In genomic region chr9:33163433-33164137, GRCh38 we compare ENCODE assay signal across 9 cellular contexts. TPM values are rescaled to one million over a fixed set of nuclear protein-coding genes. Genes with fewer than 3 reads are reported as not detected.
A peak's percentile ranks its signal among the peaks of the same experiment; 100 is the strongest.
DNase-seq lines count a peak whose midpoint lies in the region; ATAC-seq and TF ChIP-seq lines count a peak whose summit lies in the region.
"Had no signal": no experiment of that assay in that cellular context is flagged by ENCODE, and none has a peak within 500 bp of the region (broad histone marks: within the 10 kb centered on the region; RNA-seq: fewer than 3 reads in every experiment).

No MANE protein-coding gene starts in this region.

- H3K27me3 ChIP-seq in heart left ventricle (no peaks in the 10 kb centered on the region), body of pancreas (no peaks in the 10 kb centered on the region), muscle layer of colon (ENCODE audit: control insufficient read depth in 1 of 2, insufficient read depth in 2 of 2, low read length in 2 of 2) (no peaks in the 10 kb centered on the region), upper lobe of left lung (no peaks in the 10 kb centered on the region)

- WGBS in heart left ventricle, 4 donors, result 72 to 74% (median 72%) methylated on average over 7 to 8 of the region's 8 CpGs
- 50 to 70% methylated on average over 2 to 8 of the region's 8 CpGs for WGBS in body of pancreas, 2 donors
- 75 to 80% methylated on average over 8 of the region's 8 CpGs for WGBS in upper lobe of left lung, 2 donors

- H3K9ac ChIP-seq in muscle layer of colon (ENCODE audit: low read length), result peak overlapping the region; percentile 4

- intact Hi-C loops in heart left ventricle (cut with DNase I) (loop anchor here in 4 of 10 donors (5.0 to 10.0 kb wide), 2 partner anchors 36 to 59 kb away; no protein-coding TSS in a partner anchor), left cardiac atrium (cut with DNase I) (loop anchor here (5.0 to 10.0 kb wide), 2 partner anchors 36 to 59 kb away; no protein-coding TSS in a partner anchor), body of pancreas (cut with DNase I) (no loop called here)

- ATAC-seq in heart left ventricle, result no peak
- ATAC-seq in left cardiac atrium, result no peak
- ATAC-seq in body of pancreas, result no peak
- no peak for ATAC-seq in upper lobe of left lung (ENCODE audit: low FRiP score in 2 of 2)
- ATAC-seq in HG03139 (IDR thresholded peaks at IDR 0.05; ENCODE audit: unreplicated experiment), result no peak
- no peak for ATAC-seq in GM19455 (IDR thresholded peaks at IDR 0.05; ENCODE audit: unreplicated experiment)
- no peak for ATAC-seq in GM19328 (IDR thresholded peaks at IDR 0.05; ENCODE audit: unreplicated experiment)
- ATAC-seq: HCT116 had no signal

- TF ChIP-seq CTCF in heart left ventricle (IDR thresholded peaks at IDR 0.05) (no peak), body of pancreas (IDR thresholded peaks at IDR 0.05) (no peak), upper lobe of left lung (IDR thresholded peaks at IDR 0.05) (no peak)

- no peak for TF ChIP-seq EP300 in upper lobe of left lung (IDR thresholded peaks at IDR 0.05)

- H3K27ac ChIP-seq in heart left ventricle (peak overlapping the region; percentile 96 to 100 (median 99)), body of pancreas (peak overlapping the region; percentile 81 to 94 (median 82)), muscle layer of colon (ENCODE audit: low read depth, low read length) (peak overlapping the region; percentile 60), upper lobe of left lung (peak overlapping the region; percentile 97 to 99 (median 98))

- TF ChIP-seq POLR2A in heart left ventricle (IDR thresholded peaks at IDR 0.05), result no peak
- no peak for TF ChIP-seq POLR2A in body of pancreas (IDR thresholded peaks at IDR 0.05)
- no peak for TF ChIP-seq POLR2A in upper lobe of left lung (IDR thresholded peaks at IDR 0.05)

- H3K36me3 ChIP-seq in heart left ventricle (no peaks in the 10 kb centered on the region), body of pancreas (replicated peaks in 1 of 2; ENCODE audit: insufficient read depth in 1 of 2, low read depth in 2 of 2) (no peaks in the 10 kb centered on the region), muscle layer of colon (ENCODE audit: insufficient read depth, low read length) (no peaks in the 10 kb centered on the region), upper lobe of left lung (no peaks in the 10 kb centered on the region)

- DNase-seq in heart left ventricle, result peak in 1 of 5 donors; percentile 24
- DNase-seq in left cardiac atrium, result no peak
- no peak for DNase-seq in body of pancreas
- no peak for DNase-seq in upper lobe of left lung

- H3K4me1 ChIP-seq in heart left ventricle (peaks cover 27 to 80% (median 73%) of the 10 kb centered on the region in 12 donors), body of pancreas (peaks cover 85% of the 10 kb centered on the region), muscle layer of colon (ENCODE audit: insufficient read depth, low read length) (peaks cover 70% of the 10 kb centered on the region), upper lobe of left lung (peaks cover 66 to 85% (median 77%) of the 10 kb centered on the region in 4 donors)

- H3K9me3 ChIP-seq in heart left ventricle (no peaks in the 10 kb centered on the region), body of pancreas (no peaks in the 10 kb centered on the region), muscle layer of colon (ENCODE audit: low read length) (no peaks in the 10 kb centered on the region), upper lobe of left lung (no peaks in the 10 kb centered on the region)

- H3K4me3 ChIP-seq in heart left ventricle (peak overlapping the region in 11 of 12 donors; percentile 65 to 100 (median 89)), body of pancreas (no peak overlapping the region), muscle layer of colon (ENCODE audit: low read depth in 1 of 2, low read length in 2 of 2) (peak overlapping the region; percentile 16 to 44), upper lobe of left lung (peak overlapping the region in 3 of 4 donors; percentile 71 to 92 (median 75))

RNA-seq across cellular contexts. Expression of gene B4GALT1, which starts 3.6 kb away (rescaled TPM):
- total RNA-seq in heart left ventricle, result 10 to 100 TPM; 27.4 to 73.3 (median 44.8) TPM
- polyA plus RNA-seq in heart left ventricle, result 10 to 100 TPM; 10.6 to 37.2 TPM
- total RNA-seq in left cardiac atrium, result 100 to 1,000 TPM in 1 of 2 donors, 10 to 100 TPM in 1; 49.5 to 107 TPM
- total RNA-seq in body of pancreas, result 10 to 100 TPM; 31.3 to 42.3 TPM
- total RNA-seq in upper lobe of left lung, result 10 to 100 TPM; 26.2 to 83.3 (median 70.8) TPM

Comparison
In these comparisons a context has a peak if more than half of its experiments do, and no peak if none do; other contexts are left out.
1. H3K4me3 ChIP-seq: peak in heart left ventricle (11 of 12), muscle layer of colon (2 of 2) and upper lobe of left lung (3 of 4); none in body of pancreas (0 of 2).
2. Peak in every context shown above with its lines, with median percentiles within 50 percentile points of each other: H3K27ac ChIP-seq.